ENCODE assay signal across 26 cellular contexts in the genomic region with DNA sequence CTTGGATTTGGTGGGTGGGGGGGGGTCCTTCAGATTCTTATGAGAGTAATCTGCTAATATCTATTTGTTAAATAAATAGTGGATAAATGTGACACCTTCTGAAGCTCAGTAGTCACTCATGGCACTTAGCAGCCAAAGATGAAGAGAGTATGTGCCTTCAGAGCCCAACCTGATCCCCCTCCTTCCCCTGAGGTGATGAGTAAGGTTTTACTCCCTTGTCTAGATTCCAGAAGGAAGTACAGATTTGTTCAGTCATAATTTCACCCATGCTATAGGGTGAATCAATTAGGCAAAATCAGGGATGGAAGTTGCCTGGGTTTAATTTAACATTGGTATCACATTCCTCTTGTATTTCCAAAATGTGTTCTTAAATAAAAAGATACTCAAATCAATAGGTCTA.
"Had no signal": no experiment of that assay in that cellular context is flagged by ENCODE, and none has a peak within 500 bp of the region (broad histone marks: within the 10 kb centered on the region; RNA-seq: fewer than 3 reads in every experiment).

No MANE protein-coding gene starts in this region.

- H3K27me3 ChIP-seq: pancreas, stomach, testis, thyroid gland, transverse colon, upper lobe of right lung had no signal

- H3K4me3 ChIP-seq: left ventricle myocardium inferior, lung, mucosa of descending colon, pancreas, prostate gland, skin epidermis, stomach, testis, thyroid gland, transverse colon, upper lobe of right lung had no signal

- ATAC-seq: mucosa of descending colon; naive thymus-derived CD4-positive, alpha-beta T cell; natural killer cell treated with Interleukin-12 subunit alpha and Interleukin-12 subunit beta and Interleukin-15 and Interleukin-18, amount 100 ng/mL, for 72 hours; pancreas; right cardiac atrium; sciatic nerve; stimulated activated naive B cell treated with anti-CD40 and anti-IgM and Interleukin-4, amounts not matched to agents 10 μg/mL and 1 μg/mL and 100 μg/mL, for 72 hours; stimulated activated naive CD8-positive, alpha-beta T cell treated with anti-CD3 and anti-CD28 coated beads, Interleukin-15, Interleukin-2, amounts not matched to agents 100 U/mL and 50 U/mL, for 24 hours; upper lobe of right lung had no signal

- H3K27ac ChIP-seq: left ventricle myocardium inferior, pancreas, prostate gland, skin epidermis, stomach, testis, thyroid gland, transverse colon, upper lobe of right lung had no signal

- H3K4me1 ChIP-seq: left ventricle myocardium inferior, pancreas, prostate gland, stomach, testis, thyroid gland, transverse colon, upper lobe of right lung had no signal

- H3K36me3 ChIP-seq: left ventricle myocardium inferior, pancreas, prostate gland, stomach, thyroid gland, transverse colon, upper lobe of right lung had no signal

- DNase-seq: hippocampal formation; kidney; left ventricle myocardium inferior; midbrain; mucosa of descending colon; naive thymus-derived CD4-positive, alpha-beta T cell; pancreas; posterior cingulate gyrus; retina; right cardiac atrium; stimulated activated CD4-positive, alpha-beta T cell treated with anti-CD3 and anti-CD28 coated beads, Interleukin-12 subunit alpha, Interleukin-12 subunit beta, amount 100 ng/mL, for 4 hours; stimulated activated CD4-positive, alpha-beta T cell treated with anti-CD3 and anti-CD28 coated beads, Interleukin-15, amount 100 ng/mL, for 24 hours; stimulated activated CD4-positive, alpha-beta T cell treated with anti-CD3 and anti-CD28 coated beads, Interleukin-2, amount 100 ng/mL, for 24 hours; stimulated activated CD4-positive, alpha-beta T cell treated with anti-CD3 and anti-CD28 coated beads, Interleukin-4, amount 100 ng/mL, for 1 hour; stimulated activated naive B cell treated with anti-CD40 and anti-IgM and Interleukin-4, amounts not matched to agents 10 μg/mL and 1 μg/mL and 100 μg/mL, for 72 hours; stimulated activated naive CD8-positive, alpha-beta T cell treated with anti-CD3 and anti-CD28 coated beads, Interleukin-15, Interleukin-2, amounts not matched to agents 100 U/mL and 50 U/mL, for 24 hours; stomach; testis; thyroid gland; transverse colon; upper lobe of right lung had no signal

- H3K9me3 ChIP-seq: mucosa of descending colon, pancreas, prostate gland, stomach, testis, thyroid gland, transverse colon, upper lobe of right lung had no signal
